In the genomic region with DNA sequence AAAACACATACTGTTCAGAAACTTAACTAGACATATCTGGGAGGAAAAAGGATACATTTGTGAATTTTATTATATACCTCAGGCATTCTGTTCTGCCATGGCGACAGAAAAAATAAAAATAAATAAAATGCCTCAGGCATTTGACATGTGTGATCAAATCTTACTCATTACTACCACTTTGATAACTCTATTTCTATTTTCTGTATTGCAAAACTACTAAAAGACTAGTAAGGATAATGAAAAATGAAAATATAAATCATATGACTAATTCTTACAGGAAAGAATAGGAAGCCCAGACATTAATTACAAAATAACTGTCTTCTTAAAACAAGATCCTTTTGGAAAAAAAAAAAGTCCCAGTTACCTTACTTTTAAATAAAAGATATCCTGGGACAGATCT, we compare ENCODE assay signal across 8 cellular contexts. TPM values are rescaled to one million over a fixed set of nuclear protein-coding genes. Genes with fewer than 3 reads are reported as not detected.
DNase-seq lines count a peak whose midpoint lies in the region; ATAC-seq and TF ChIP-seq lines count a peak whose summit lies in the region.

No MANE protein-coding gene starts in this region.

- H3K27ac Mint-ChIP-seq in CD4-positive, alpha-beta memory T cell: peak overlapping the region; percentile 44 to 92 (median 80)

- CTCF ChIA-PET in CD4-positive, alpha-beta memory T cell (lab: Charles Lee; ENCODE audit: partially characterized antibody): no interaction called here

- DNase-seq in CD4-positive, alpha-beta memory T cell: no peak
- DNase-seq in coronary artery (ENCODE audit: low spot score) (no peak), amniotic stem cell (lab: John Stamatoyannopoulos, UW) (no peak), HuH-7 (ENCODE audit: low spot score) (no peak), DMS 273 treated with DMSO at 0.1 percent for 48 hours (lab: John Stamatoyannopoulos, UW) (no peak)

- H2AFZ ChIP-seq in OCI-LY3 (ENCODE audit: low read depth, low read length): no peak overlapping the region

- peak overlapping the region; percentile 45 to 99 (median 95) for H3K4me3 Mint-ChIP-seq in CD4-positive, alpha-beta memory T cell

- TF ChIP-seq CTCF in OCI-LY3 (IDR thresholded peaks at IDR 0.05; ENCODE audit: low read depth, low read length) (no peak), coronary artery (IDR thresholded peaks at IDR 0.05) (no peak), neutrophil (IDR thresholded peaks at IDR 0.05) (no peak)

- H4K20me1 ChIP-seq in OCI-LY3 (ENCODE audit: insufficient read depth, low read length): peaks cover 94% of the 10 kb centered on the region

- H3K4me1 Mint-ChIP-seq in CD4-positive, alpha-beta memory T cell: peaks cover 50 to 86% (median 65%) of the 10 kb centered on the region in 4 donors

- H3K4me3 ChIP-seq in CD4-positive, alpha-beta memory T cell (ENCODE audit: low read length in 2 of 2): no peak overlapping the region
- H3K4me3 ChIP-seq in OCI-LY3 (ENCODE audit: low read length): peak overlapping the region; percentile 10; the same call in 1 of the 2 replicates
- H3K4me3 ChIP-seq in coronary artery: peak overlapping the region; percentile 98
- H3K4me3 ChIP-seq in neutrophil (ENCODE audit: low read depth in 1 of 2, low read length in 1 of 2): peak overlapping the region; percentile 81 to 100

- no peaks in the 10 kb centered on the region for H3K9me3 Mint-ChIP-seq in CD4-positive, alpha-beta memory T cell

- no peaks in the 10 kb centered on the region for H3K36me3 ChIP-seq in CD4-positive, alpha-beta memory T cell (ENCODE audit: insufficient read depth, low read length)
- H3K36me3 ChIP-seq in OCI-LY3 (replicated peaks; ENCODE audit: low read depth, low read length) (peaks cover 21% of the 10 kb centered on the region), neutrophil (no peaks in the 10 kb centered on the region)

- no peak overlapping the region for H3K9ac ChIP-seq in OCI-LY3 (ENCODE audit: low read length)

- POLR2A ChIA-PET in CD4-positive, alpha-beta memory T cell (lab: Charles Lee; ENCODE audit: partially characterized antibody): interaction anchor here (1.1 to 1.4 kb wide), 3 partner anchors 12 to 142 kb away, joined by 3 to 4 read pairs (median 3); no protein-coding TSS in a partner anchor

- no peaks in the 10 kb centered on the region for H3K27me3 Mint-ChIP-seq in CD4-positive, alpha-beta memory T cell

- H3K27me3 ChIP-seq in CD4-positive, alpha-beta memory T cell (ENCODE audit: insufficient read depth, low read length): no peaks in the 10 kb centered on the region
- H3K27me3 ChIP-seq in OCI-LY3 (ENCODE audit: low read depth, low read length) (no peaks in the 10 kb centered on the region), neutrophil (no peaks in the 10 kb centered on the region)

- H3K4me2 ChIP-seq in OCI-LY3 (ENCODE audit: low read length): peak overlapping the region; percentile 45

- peaks cover 100% of the 10 kb centered on the region for H3K79me2 ChIP-seq in OCI-LY3 (ENCODE audit: low read length)

- intact Hi-C loops in CD4-positive, alpha-beta memory T cell (cut with micrococcal nuclease): no loop called here

- no peak for ATAC-seq in GM18873 (IDR thresholded peaks at IDR 0.05; ENCODE audit: low FRiP score, unreplicated experiment)

- H3K4me1 ChIP-seq in CD4-positive, alpha-beta memory T cell (ENCODE audit: insufficient read depth, low read length): peaks cover 79% of the 10 kb centered on the region
- H3K4me1 ChIP-seq in OCI-LY3 (ENCODE audit: low read length): peaks cover 44% of the 10 kb centered on the region
- peaks cover 74 to 80% of the 10 kb centered on the region in 2 experiments for H3K4me1 ChIP-seq in neutrophil (ENCODE audit: control insufficient read depth in 1 of 2, insufficient read depth in 1 of 2, low read depth in 1 of 2, low read length in 1 of 2)

- peak overlapping the region; percentile 10 for H3K27ac ChIP-seq in CD4-positive, alpha-beta memory T cell (ENCODE audit: low read depth, low read length)
- H3K27ac ChIP-seq in OCI-LY3 (ENCODE audit: low read length) (no peak overlapping the region), coronary artery (peak overlapping the region; percentile 56 to 97), neutrophil (peak overlapping the region; percentile 65)

- no peaks in the 10 kb centered on the region for H3K9me3 ChIP-seq in CD4-positive, alpha-beta memory T cell (ENCODE audit: control insufficient read depth in 1 of 2, low read length in 2 of 2)
- H3K9me3 ChIP-seq in OCI-LY3 (ENCODE audit: insufficient read depth, low read length) (no peaks in the 10 kb centered on the region), neutrophil (no peaks in the 10 kb centered on the region)

- peaks cover 4 to 25% of the 10 kb centered on the region in 2 donors for H3K36me3 Mint-ChIP-seq in CD4-positive, alpha-beta memory T cell

RNA-seq across cellular contexts. Expression of gene PICALM, which starts 5.3 kb away (rescaled TPM):
- 100 to 1,000 TPM; 127 to 138 TPM for total RNA-seq in CD4-positive, alpha-beta memory T cell
- polyA plus RNA-seq in CD4-positive, alpha-beta memory T cell: 10 to 100 TPM; 15.3 to 26.3 TPM

Comparison
In these comparisons a context has a peak if more than half of its experiments do, and no peak if none do; other contexts are left out.
1. H3K4me3 ChIP-seq: peak in OCI-LY3 (single experiment), coronary artery (single experiment) and neutrophil (2 of 2); none in CD4-positive, alpha-beta memory T cell (0 of 2).